ENCODE assay signal across 9 cellular contexts in the genomic region with DNA sequence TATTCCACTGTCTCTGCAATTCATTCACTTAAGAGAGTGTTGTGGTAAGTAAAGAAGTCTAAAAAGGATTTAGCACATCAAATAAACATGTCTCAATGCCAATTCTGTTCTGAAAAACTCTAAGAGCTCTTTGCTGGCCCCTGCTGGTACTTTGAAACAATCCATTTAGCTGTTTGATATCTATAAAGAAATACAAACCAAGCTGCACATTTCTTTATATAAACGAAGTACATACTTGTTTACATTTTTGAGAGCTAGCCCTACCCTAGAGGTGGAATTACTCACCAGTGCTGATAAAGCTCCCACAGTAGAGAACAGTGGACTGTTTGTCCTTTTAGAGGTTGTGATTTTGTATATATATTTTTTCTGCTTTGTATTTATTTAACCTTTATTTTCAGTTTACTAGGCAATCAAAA.
DNase-seq lines count a peak whose midpoint lies in the region; ATAC-seq and TF ChIP-seq lines count a peak whose summit lies in the region.
"Had no signal": no experiment of that assay in that cellular context is flagged by ENCODE, and none has a peak within 500 bp of the region (broad histone marks: within the 10 kb centered on the region; RNA-seq: fewer than 3 reads in every experiment).

No MANE protein-coding gene starts in this region.

- no peaks in the 10 kb centered on the region for H3K36me3 Mint-ChIP-seq in H9 (ENCODE audit: insufficient read depth in 1 of 3, low read depth in 3 of 3)
- H3K36me3 Mint-ChIP-seq: naive B cell had no signal

- no peak overlapping the region for H4K8ac ChIP-seq in H9 (replicated peaks; ENCODE audit: insufficient read length, low read depth, low read length)

- H3K18ac ChIP-seq in H9 (ENCODE audit: insufficient read length, low read depth, low read length) = no peak overlapping the region

- H3K27ac ChIP-seq in H9 (ENCODE audit: insufficient read length, low read depth, low read length) (no peak overlapping the region), Panc1 (ENCODE audit: low read length) (peak overlapping the region; percentile 76), epithelial cell of prostate (peak overlapping the region; percentile 72), osteoblast (ENCODE audit: low read depth, low read length) (no peak overlapping the region)

- no peak overlapping the region for H3K4me3 Mint-ChIP-seq in H9
- H3K4me3 Mint-ChIP-seq: naive B cell had no signal

- H3K27me3 ChIP-seq in BJ (ENCODE audit: control insufficient read depth, insufficient read depth, low read length) = no peaks in the 10 kb centered on the region
- no peaks in the 10 kb centered on the region for H3K27me3 ChIP-seq in H9 (ENCODE audit: insufficient read depth, low read length)
- H3K27me3 ChIP-seq in Panc1 (ENCODE audit: control insufficient read depth, insufficient read depth, low read length) = no peaks in the 10 kb centered on the region
- H3K27me3 ChIP-seq in osteoblast (ENCODE audit: insufficient read depth, low read length) = no peaks in the 10 kb centered on the region

- peak; percentile 70 for DNase-seq in BJ (ENCODE audit: low read depth)
- DNase-seq in H9 = no peak
- DNase-seq in Panc1 (ENCODE audit: low read depth, low spot score) = peak; percentile 86
- peak; percentile 63 for DNase-seq in epithelial cell of prostate (ENCODE audit: low read depth, low spot score)
- peak; percentile 59 for DNase-seq in osteoblast (ENCODE audit: insufficient read length, low spot score, missing footprints)
- DNase-seq in NCI-H345 (lab: John Stamatoyannopoulos, UW) = no peak
- DNase-seq: naive B cell had no signal

- no peaks in the 10 kb centered on the region for H3K79me1 ChIP-seq in H9 (ENCODE audit: insufficient read depth, low read depth, low read length, poor library complexity, severe bottlenecking)

- no peak overlapping the region for H4K91ac ChIP-seq in H9 (ENCODE audit: insufficient read length, low read depth, low read length)

- TF ChIP-seq CTCF in BJ (IDR thresholded peaks at IDR 0.05; ENCODE audit: insufficient read depth, low read depth, low read length) = peak; percentile 77
- TF ChIP-seq CTCF in H9 (conservative IDR thresholded peaks at IDR 0.05) = peak; percentile 64
- peak; percentile 78; the same call in 1 of the 2 replicates for TF ChIP-seq CTCF in Panc1 (IDR thresholded peaks at IDR 0.05)
- peak; percentile 82 for TF ChIP-seq CTCF in osteoblast (IDR thresholded peaks at IDR 0.05; ENCODE audit: extremely low read depth, low read depth, low read length)

- H2BK12ac ChIP-seq in H9 (ENCODE audit: insufficient read length, low read depth, low read length) = no peak overlapping the region

- intact Hi-C loops in Panc1 (cut with micrococcal nuclease; ENCODE audit: unreplicated experiment) = no loop called here

- H4K5ac ChIP-seq in H9 (ENCODE audit: insufficient read length, low read depth, low read length) = no peak overlapping the region

- BruUV-seq in Panc1 (replicated peaks; lab: Mats Ljungman, UMichigan) = no TSS peak

- H2AK5ac ChIP-seq in H9 (ENCODE audit: insufficient read length, low read length) = no peak overlapping the region

- H3K79me2 ChIP-seq in H9 (ENCODE audit: insufficient read depth, low read length) (no peaks in the 10 kb centered on the region), osteoblast (ENCODE audit: insufficient read depth, low read length) (peaks cover 37% of the 10 kb centered on the region)

- no peak overlapping the region for H3K23ac ChIP-seq in H9 (ENCODE audit: insufficient read length, low read depth, low read length)

- in situ Hi-C loops in Panc1 (cut with HindIII; ENCODE audit: low pct_unique_long_range_greater_than_20kb, low sequenced_read_pairs) = no loop called here

- no peaks in the 10 kb centered on the region for H3K9me3 Mint-ChIP-seq in H9
- H3K9me3 Mint-ChIP-seq: naive B cell had no signal

- no peak overlapping the region for H2BK5ac ChIP-seq in H9 (ENCODE audit: insufficient read length, low read length)

- H3K4me1 Mint-ChIP-seq in H9 = peaks cover 3 to 4% of the 10 kb centered on the region in 2 experiments; a peak in 1 of 4 replicates
- H3K4me1 Mint-ChIP-seq: naive B cell had no signal

- H3K4me3 ChIP-seq in BJ (ENCODE audit: low read depth, low read length) = no peak overlapping the region
- no peak overlapping the region for H3K4me3 ChIP-seq in Panc1 (ENCODE audit: low read depth in 2 of 2, low read length in 2 of 2)
- no peak overlapping the region for H3K4me3 ChIP-seq in osteoblast (ENCODE audit: insufficient read depth, low read length)

- no peak overlapping the region for H2BK20ac ChIP-seq in H9 (ENCODE audit: low read depth, low read length, poor library complexity, severe bottlenecking)

- no CpG with 5 or more reads among the region's 1 CpG for WGBS in H9 (ENCODE audit: extremely low coverage, insufficient read length, low lambda C conversion rate)

- no peak overlapping the region for H3K14ac ChIP-seq in H9 (ENCODE audit: insufficient read depth, low read length)

- no peak overlapping the region for H2BK120ac ChIP-seq in H9 (ENCODE audit: low read depth, low read length, poor library complexity, severe bottlenecking)

- no peak overlapping the region for H3K56ac ChIP-seq in H9 (ENCODE audit: insufficient read length, low read depth, low read length)

- H3K9me3 ChIP-seq in H9 (ENCODE audit: control insufficient read depth, low read depth, low read length) (no peaks in the 10 kb centered on the region), Panc1 (ENCODE audit: control insufficient read depth, insufficient read depth, low read depth, low read length) (no peaks in the 10 kb centered on the region), osteoblast (ENCODE audit: low read depth, low read length) (no peaks in the 10 kb centered on the region)

- H4K20me1 ChIP-seq in H9 (ENCODE audit: control insufficient read depth, insufficient read depth, insufficient read length) (no peaks in the 10 kb centered on the region), osteoblast (ENCODE audit: insufficient read depth, low read length) (no peaks in the 10 kb centered on the region)

- H3T11ph ChIP-seq in H9 (ENCODE audit: low read length) = no peak overlapping the region

- no peak overlapping the region for H3K4me2 ChIP-seq in H9 (ENCODE audit: insufficient read depth, insufficient read length, low read length)
- H3K4me2 ChIP-seq in osteoblast (ENCODE audit: insufficient read depth, low read length) = peak overlapping the region; percentile 84

- no peak overlapping the region for H3K27ac Mint-ChIP-seq in H9
- H3K27ac Mint-ChIP-seq: naive B cell had no signal

- ATAC-seq in Panc1 (peak; percentile 98), HG03571 (IDR thresholded peaks at IDR 0.05; ENCODE audit: unreplicated experiment) (no peak), GM18520 (IDR thresholded peaks at IDR 0.05; ENCODE audit: unreplicated experiment) (no peak)

- CTCF ChIA-PET in BJ (lab: Yijun Ruan, JAX) (interaction anchor here (0.7 to 2.8 kb wide), 12 partner anchors 10 to 391 kb away, joined by 3 to 12 read pairs (median 4); no protein-coding TSS in a partner anchor), Panc1 (lab: Charles Lee) (interaction anchor here (0.5 to 0.8 kb wide), 7 partner anchors 19 to 172 kb away, joined by 3 to 10 read pairs (median 4); no protein-coding TSS in a partner anchor)

- H3K9ac ChIP-seq in H9 (ENCODE audit: extremely low read depth, insufficient read length, low read length) = no peak overlapping the region

- no peaks in the 10 kb centered on the region for H3K27me3 Mint-ChIP-seq in H9 (ENCODE audit: low read depth)
- H3K27me3 Mint-ChIP-seq: naive B cell had no signal

- H2BK15ac ChIP-seq in H9 (ENCODE audit: low read depth, low read length) = no peak overlapping the region

- H3K36me3 ChIP-seq in BJ (ENCODE audit: control insufficient read depth, insufficient read depth, low read length) (no peaks in the 10 kb centered on the region), Panc1 (ENCODE audit: control insufficient read depth, insufficient read depth, low read length) (no peaks in the 10 kb centered on the region; the same call in 1 of the 2 replicates), osteoblast (ENCODE audit: insufficient read depth, low read length) (no peaks in the 10 kb centered on the region)

- H3K4ac ChIP-seq in H9 (ENCODE audit: low read depth, low read length) = no peak overlapping the region

- no peaks in the 10 kb centered on the region for H3K23me2 ChIP-seq in H9 (ENCODE audit: insufficient read length, low read depth, low read length, poor library complexity, severe bottlenecking)

- H3K4me1 ChIP-seq in H9 (ENCODE audit: insufficient read depth, low read length) (no peaks in the 10 kb centered on the region), Panc1 (ENCODE audit: control insufficient read depth, insufficient read depth, low read length) (peaks cover 24% of the 10 kb centered on the region), osteoblast (ENCODE audit: insufficient read depth, low read length) (peaks cover 29% of the 10 kb centered on the region)

- POLR2A ChIA-PET in BJ (lab: Charles Lee) (interaction anchor here (0.7 kb wide), 1 partner anchor 72 kb away, joined by 4 read pairs; no protein-coding TSS in a partner anchor), Panc1 (lab: Charles Lee) (interaction anchor here (1.1 kb wide), 1 partner anchor 22 kb away, joined by 5 read pairs; no protein-coding TSS in a partner anchor)

- H2AFZ ChIP-seq in H9 (ENCODE audit: low read length) (no peak overlapping the region), osteoblast (ENCODE audit: low read length) (no peak overlapping the region)

Comparison
In these comparisons a context has a peak if more than half of its experiments do, and no peak if none do; other contexts are left out.
1. DNase-seq: peak in BJ (single experiment), Panc1 (single experiment), epithelial cell of prostate (single experiment) and osteoblast (single experiment); none in H9 (single experiment) and NCI-H345 (single experiment).
2. H3K27ac ChIP-seq: peak in Panc1 (single experiment) and epithelial cell of prostate (single experiment); none in H9 (single experiment) and osteoblast (single experiment).
3. Peak in every context shown above with its lines, with median percentiles within 50 percentile points of each other: CTCF ChIP-seq.